6 cellular contexts compared by ENCODE assay signal in genomic region chr7:109983618-109984017, GRCh38.
"Had no signal": no experiment of that assay in that cellular context is flagged by ENCODE, and none has a peak within 500 bp of the region (broad histone marks: within the 10 kb centered on the region; RNA-seq: fewer than 3 reads in every experiment).

No MANE protein-coding gene starts in this region.

- H3K36me3 ChIP-seq: HAP-1 had no signal

- H3K27ac ChIP-seq: GM23248 had no signal

- H3K4me1 ChIP-seq: HAP-1 had no signal

- H2AFZ ChIP-seq: GM23248 had no signal

- H3K9me3 ChIP-seq: HAP-1 had no signal

- DNase-seq: GM23248, GOT3, H7, IMR-90 had no signal

- H3K9ac ChIP-seq: GM23248 had no signal

- H3K4me3 ChIP-seq: GM23248, HAP-1 had no signal

- FAIRE-seq: HTR-8/SVneo had no signal
